Comparison of ENCODE assay signal across 1 cellular context in the genomic region with DNA sequence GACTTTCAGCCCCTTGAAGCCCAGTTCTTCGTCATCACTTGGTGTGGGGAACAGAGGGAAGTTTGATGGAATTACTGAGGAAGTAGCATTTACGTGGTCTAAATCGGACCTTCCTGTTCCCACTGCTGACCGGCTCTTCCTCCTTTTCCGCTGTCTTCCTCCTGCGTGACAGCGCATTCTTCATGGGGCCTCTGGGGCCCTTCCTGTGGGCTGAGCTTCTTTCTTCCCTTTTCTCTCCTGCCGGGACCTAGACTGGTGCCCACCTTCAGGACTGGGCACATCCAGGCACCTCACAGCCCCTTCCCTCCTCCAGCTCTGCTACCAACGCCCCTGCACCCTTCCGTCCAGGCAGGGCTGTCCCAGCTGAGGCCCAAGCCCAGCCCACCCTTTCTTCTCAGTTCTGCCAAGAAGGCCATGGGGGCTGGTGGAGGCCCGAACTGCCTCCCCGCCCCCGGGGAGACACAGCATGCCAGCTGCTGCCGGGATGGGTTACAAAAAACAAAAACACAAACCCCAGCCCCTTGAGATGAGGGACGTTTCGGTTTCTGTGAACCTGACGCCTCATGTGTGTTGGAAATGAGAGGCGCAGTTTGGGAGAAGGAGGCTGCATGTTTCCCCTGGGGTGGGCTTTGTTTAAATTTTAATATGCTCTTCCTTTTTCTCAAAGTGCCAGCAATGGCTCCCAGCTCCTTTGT.
TF ChIP-seq lines count a peak whose summit lies in the region.

No MANE protein-coding gene starts in this region.

TF ChIP-seq in GM12878, 131 proteins besides CTCF, POLR2A, EP300 and RAD21 (continued from another document):
- TF ChIP-seq, protein P1, sequence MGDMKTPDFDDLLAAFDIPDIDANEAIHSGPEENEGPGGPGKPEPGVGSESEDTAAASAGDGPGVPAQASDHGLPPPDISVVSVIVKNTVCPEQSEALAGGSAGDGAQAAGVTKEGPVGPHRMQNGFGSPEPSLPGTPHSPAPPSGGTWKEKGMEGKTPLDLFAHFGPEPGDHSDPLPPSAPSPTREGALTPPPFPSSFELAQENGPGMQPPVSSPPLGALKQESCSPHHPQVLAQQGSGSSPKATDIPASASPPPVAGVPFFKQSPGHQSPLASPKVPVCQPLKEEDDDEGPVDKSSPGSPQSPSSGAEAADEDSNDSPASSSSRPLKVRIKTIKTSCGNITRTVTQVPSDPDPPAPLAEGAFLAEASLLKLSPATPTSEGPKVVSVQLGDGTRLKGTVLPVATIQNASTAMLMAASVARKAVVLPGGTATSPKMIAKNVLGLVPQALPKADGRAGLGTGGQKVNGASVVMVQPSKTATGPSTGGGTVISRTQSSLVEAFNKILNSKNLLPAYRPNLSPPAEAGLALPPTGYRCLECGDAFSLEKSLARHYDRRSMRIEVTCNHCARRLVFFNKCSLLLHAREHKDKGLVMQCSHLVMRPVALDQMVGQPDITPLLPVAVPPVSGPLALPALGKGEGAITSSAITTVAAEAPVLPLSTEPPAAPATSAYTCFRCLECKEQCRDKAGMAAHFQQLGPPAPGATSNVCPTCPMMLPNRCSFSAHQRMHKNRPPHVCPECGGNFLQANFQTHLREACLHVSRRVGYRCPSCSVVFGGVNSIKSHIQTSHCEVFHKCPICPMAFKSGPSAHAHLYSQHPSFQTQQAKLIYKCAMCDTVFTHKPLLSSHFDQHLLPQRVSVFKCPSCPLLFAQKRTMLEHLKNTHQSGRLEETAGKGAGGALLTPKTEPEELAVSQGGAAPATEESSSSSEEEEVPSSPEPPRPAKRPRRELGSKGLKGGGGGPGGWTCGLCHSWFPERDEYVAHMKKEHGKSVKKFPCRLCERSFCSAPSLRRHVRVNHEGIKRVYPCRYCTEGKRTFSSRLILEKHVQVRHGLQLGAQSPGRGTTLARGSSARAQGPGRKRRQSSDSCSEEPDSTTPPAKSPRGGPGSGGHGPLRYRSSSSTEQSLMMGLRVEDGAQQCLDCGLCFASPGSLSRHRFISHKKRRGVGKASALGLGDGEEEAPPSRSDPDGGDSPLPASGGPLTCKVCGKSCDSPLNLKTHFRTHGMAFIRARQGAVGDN (IDR thresholded peaks at IDR 0.05), result no peak
- TF ChIP-seq CHD4 (IDR thresholded peaks at IDR 0.05) (no peak), BCL11A (IDR thresholded peaks at IDR 0.05; ENCODE audit: low read depth, low read length) (no peak), NR2C2 (IDR thresholded peaks at IDR 0.05; ENCODE audit: borderline replicate concordance, control insufficient read depth, insufficient read length, low read depth) (no peak), TARDBP (IDR thresholded peaks at IDR 0.05; ENCODE audit: borderline replicate concordance) (no peak), HDGF (IDR thresholded peaks at IDR 0.05) (no peak), POLR2AphosphoS2 (IDR thresholded peaks at IDR 0.05; ENCODE audit: low read depth, low read length) (no peak), RAD51 (IDR thresholded peaks at IDR 0.05) (no peak), RB1 (IDR thresholded peaks at IDR 0.05; ENCODE audit: borderline replicate concordance) (no peak), BACH1 (IDR thresholded peaks at IDR 0.05; ENCODE audit: borderline replicate concordance) (no peak), HCFC1 (IDR thresholded peaks at IDR 0.05; ENCODE audit: low read length) (no peak), BHLHE40 (IDR thresholded peaks at IDR 0.05; ENCODE audit: borderline replicate concordance in 1 of 2, low read depth in 2 of 2, low read length in 1 of 2) (no peak), IKZF2 (IDR thresholded peaks at IDR 0.05) (no peak), FOS (IDR thresholded peaks at IDR 0.05; ENCODE audit: borderline replicate concordance, extremely low read depth, insufficient read length) (no peak), NR2C1 (IDR thresholded peaks at IDR 0.05) (no peak)
- TF ChIP-seq, protein P2, sequence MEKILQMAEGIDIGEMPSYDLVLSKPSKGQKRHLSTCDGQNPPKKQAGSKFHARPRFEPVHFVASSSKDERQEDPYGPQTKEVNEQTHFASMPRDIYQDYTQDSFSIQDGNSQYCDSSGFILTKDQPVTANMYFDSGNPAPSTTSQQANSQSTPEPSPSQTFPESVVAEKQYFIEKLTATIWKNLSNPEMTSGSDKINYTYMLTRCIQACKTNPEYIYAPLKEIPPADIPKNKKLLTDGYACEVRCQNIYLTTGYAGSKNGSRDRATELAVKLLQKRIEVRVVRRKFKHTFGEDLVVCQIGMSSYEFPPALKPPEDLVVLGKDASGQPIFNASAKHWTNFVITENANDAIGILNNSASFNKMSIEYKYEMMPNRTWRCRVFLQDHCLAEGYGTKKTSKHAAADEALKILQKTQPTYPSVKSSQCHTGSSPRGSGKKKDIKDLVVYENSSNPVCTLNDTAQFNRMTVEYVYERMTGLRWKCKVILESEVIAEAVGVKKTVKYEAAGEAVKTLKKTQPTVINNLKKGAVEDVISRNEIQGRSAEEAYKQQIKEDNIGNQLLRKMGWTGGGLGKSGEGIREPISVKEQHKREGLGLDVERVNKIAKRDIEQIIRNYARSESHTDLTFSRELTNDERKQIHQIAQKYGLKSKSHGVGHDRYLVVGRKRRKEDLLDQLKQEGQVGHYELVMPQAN (conservative IDR thresholded peaks at IDR 0.05), result no peak
- TF ChIP-seq, protein P3, sequence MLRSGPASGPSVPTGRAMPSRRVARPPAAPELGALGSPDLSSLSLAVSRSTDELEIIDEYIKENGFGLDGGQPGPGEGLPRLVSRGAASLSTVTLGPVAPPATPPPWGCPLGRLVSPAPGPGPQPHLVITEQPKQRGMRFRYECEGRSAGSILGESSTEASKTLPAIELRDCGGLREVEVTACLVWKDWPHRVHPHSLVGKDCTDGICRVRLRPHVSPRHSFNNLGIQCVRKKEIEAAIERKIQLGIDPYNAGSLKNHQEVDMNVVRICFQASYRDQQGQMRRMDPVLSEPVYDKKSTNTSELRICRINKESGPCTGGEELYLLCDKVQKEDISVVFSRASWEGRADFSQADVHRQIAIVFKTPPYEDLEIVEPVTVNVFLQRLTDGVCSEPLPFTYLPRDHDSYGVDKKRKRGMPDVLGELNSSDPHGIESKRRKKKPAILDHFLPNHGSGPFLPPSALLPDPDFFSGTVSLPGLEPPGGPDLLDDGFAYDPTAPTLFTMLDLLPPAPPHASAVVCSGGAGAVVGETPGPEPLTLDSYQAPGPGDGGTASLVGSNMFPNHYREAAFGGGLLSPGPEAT (IDR thresholded peaks at IDR 0.05; ENCODE audit: low read depth), result no peak
